40 cellular contexts compared by ENCODE assay signal in genomic region chr2:3755277-3755676, GRCh38. TPM values are rescaled to one million over a fixed set of nuclear protein-coding genes. Genes with fewer than 3 reads are reported as not detected.
"Had no signal": no experiment of that assay in that cellular context is flagged by ENCODE, and none has a peak within 500 bp of the region (broad histone marks: within the 10 kb centered on the region; RNA-seq: fewer than 3 reads in every experiment).

No MANE protein-coding gene starts in this region.

- H3K9me3 ChIP-seq: adrenal gland, body of pancreas, breast epithelium had no signal

- H3K4me1 ChIP-seq: adrenal gland, breast epithelium had no signal

- H3K27ac Mint-ChIP-seq: activated CD4-positive, alpha-beta memory T cell treated with anti-CD3 and anti-CD28 coated beads, Interleukin-2, amount 10 ng/mL, durations not matched to agents 7 days and 5 days; activated CD4-positive, alpha-beta T cell treated with anti-CD3 and anti-CD28 coated beads for 36 hours; activated CD4-positive, alpha-beta T cell treated with anti-CD3 and anti-CD28 coated beads, Interleukin-2, amount 10 ng/mL, durations not matched to agents 7 days and 5 days; activated CD8-positive, alpha-beta memory T cell treated with anti-CD3 and anti-CD28 coated beads, Interleukin-2, amount 10 ng/mL, durations not matched to agents 7 days and 5 days; activated CD8-positive, alpha-beta T cell treated with anti-CD3 and anti-CD28 coated beads, Interleukin-2, amount 10 ng/mL, durations not matched to agents 7 days and 5 days; activated naive CD4-positive, alpha-beta T cell treated with anti-CD3 and anti-CD28 coated beads for 36 hours; activated naive CD4-positive, alpha-beta T cell treated with anti-CD3 and anti-CD28 coated beads, Interleukin-2, amount 50 U/mL, for 72 hours; activated naive CD8-positive, alpha-beta T cell treated with anti-CD3 and anti-CD28 coated beads for 36 hours; activated T-cell treated with anti-CD3 and anti-CD28 coated beads, Interleukin-2, amount 50 U/mL, for 24 hours; activated T-cell treated with anti-CD3 and anti-CD28 coated beads, Interleukin-2, amount 50 U/mL, for 72 hours; activated T-helper 1 cell treated with anti-CD3 and anti-CD28 coated beads, Interleukin-12 subunit alpha, Interleukin-12 subunit beta, Interleukin-2, Interleukin-4 antibody, amounts not matched to agents 30 ng/mL and 10 ng/mL and 1 ng/mL, durations not matched to agents 14 hours and 24 hours and 36 hours; activated T-helper 17 cell treated with anti-CD3 and anti-CD28 coated beads, Interleukin-2, amount 50 U/mL, for 72 hours; T-helper 1 cell treated with Interleukin-12 subunit alpha and Interleukin-12 subunit beta and Interleukin-4 antibody, amounts not matched to agents 30 μg/mL and 1 μg/mL, for 36 hours; T-helper 2 cell treated with Interferon-gamma antibody and Interleukin-4, amounts not matched to agents 5 μg/mL and 100 μg/mL, for 36 hours; WTC11 had no signal

- H3K27me3 ChIP-seq: adrenal gland, body of pancreas, brain microvascular endothelial cell had no signal

- H3K27ac ChIP-seq: adrenal gland, body of pancreas, brain microvascular endothelial cell, breast epithelium, WERI-Rb-1 had no signal

- H3K36me3 ChIP-seq: adrenal gland, brain microvascular endothelial cell, breast epithelium, WERI-Rb-1 had no signal

- H3K9me3 Mint-ChIP-seq: activated naive CD4-positive, alpha-beta T cell treated with anti-CD3 and anti-CD28 coated beads for 36 hours; activated naive CD8-positive, alpha-beta T cell treated with anti-CD3 and anti-CD28 coated beads for 36 hours; activated T-cell treated with anti-CD3 and anti-CD28 coated beads, Interleukin-2, amount 50 U/mL, for 24 hours had no signal

- H3K36me3 Mint-ChIP-seq: activated CD8-positive, alpha-beta memory T cell treated with anti-CD3 and anti-CD28 coated beads, Interleukin-2, amount 10 ng/mL, durations not matched to agents 7 days and 5 days; activated naive CD4-positive, alpha-beta T cell treated with anti-CD3 and anti-CD28 coated beads, Interleukin-2, amount 50 U/mL, for 72 hours; activated naive CD8-positive, alpha-beta T cell treated with anti-CD3 and anti-CD28 coated beads for 36 hours had no signal

- DNase-seq: activated CD4-positive, alpha-beta memory T cell treated with anti-CD3 and anti-CD28 coated beads, Interleukin-2, amount 10 ng/mL, durations not matched to agents 7 days and 5 days; activated CD4-positive, alpha-beta T cell treated with anti-CD3 and anti-CD28 coated beads for 1 hour; activated CD4-positive, alpha-beta T cell treated with anti-CD3 and anti-CD28 coated beads for 36 hours; activated CD4-positive, alpha-beta T cell treated with anti-CD3 and anti-CD28 coated beads for 48 hours; activated CD4-positive, alpha-beta T cell treated with anti-CD3 and anti-CD28 coated beads, Interleukin-2, amount 10 ng/mL, durations not matched to agents 7 days and 5 days; activated CD4-positive, alpha-beta T cell treated with anti-CD3 and anti-CD28 coated beads, Interleukin-2, amount 50 U/mL, for 48 hours; activated CD4-positive, CD25-positive, alpha-beta regulatory T cell; activated CD8-positive, alpha-beta memory T cell treated with anti-CD3 and anti-CD28 coated beads for 24 hours; activated CD8-positive, alpha-beta memory T cell treated with anti-CD3 and anti-CD28 coated beads, Interleukin-2, amount 10 ng/mL, durations not matched to agents 7 days and 5 days; activated CD8-positive, alpha-beta memory T cell treated with anti-CD3 and anti-CD28 coated beads, Interleukin-2, amount 50 U/mL, for 48 hours; activated CD8-positive, alpha-beta T cell treated with anti-CD3 and anti-CD28 coated beads, Interleukin-2, amount 10 ng/mL, durations not matched to agents 7 days and 5 days; activated effector memory CD4-positive, alpha-beta T cell treated with anti-CD3 and anti-CD28 coated beads, Interleukin-2, amount 50 U/mL, for 16 hours; activated gamma-delta T cell treated with Interleukin-2 at 50 U/mL for 16 hours; activated naive CD4-positive, alpha-beta T cell; activated naive CD4-positive, alpha-beta T cell treated with anti-CD3 and anti-CD28 coated beads for 36 hours; activated naive CD4-positive, alpha-beta T cell treated with anti-CD3 and anti-CD28 coated beads, Interleukin-2, amount 50 U/mL, for 16 hours; activated naive CD8-positive, alpha-beta T cell treated with anti-CD3 and anti-CD28 coated beads for 36 hours; activated T-cell treated with anti-CD3 and anti-CD28 coated beads, Interleukin-2, amount 50 U/mL, for 24 hours; activated T-cell treated with anti-CD3 and anti-CD28 coated beads, Interleukin-2, amount 50 U/mL, for 72 hours; amniotic stem cell; aorta; body of pancreas; brain microvascular endothelial cell; central memory CD4-positive, alpha-beta T cell; T-helper 1 cell; T-helper 2 cell; T-helper 9 cell; WERI-Rb-1 had no signal

- H3K4me1 Mint-ChIP-seq: activated CD4-positive, alpha-beta memory T cell treated with anti-CD3 and anti-CD28 coated beads, Interleukin-2, amount 10 ng/mL, durations not matched to agents 7 days and 5 days; activated CD4-positive, alpha-beta T cell treated with anti-CD3 and anti-CD28 coated beads for 36 hours; activated CD4-positive, alpha-beta T cell treated with anti-CD3 and anti-CD28 coated beads, Interleukin-2, amount 10 ng/mL, durations not matched to agents 7 days and 5 days; activated CD8-positive, alpha-beta memory T cell treated with anti-CD3 and anti-CD28 coated beads, Interleukin-2, amount 10 ng/mL, durations not matched to agents 7 days and 5 days; activated naive CD8-positive, alpha-beta T cell treated with anti-CD3 and anti-CD28 coated beads for 36 hours; activated T-helper 17 cell treated with anti-CD3 and anti-CD28 coated beads, Interleukin-2, amount 50 U/mL, for 72 hours; WTC11 had no signal

- H3K4me3 ChIP-seq: adrenal gland, body of pancreas, breast epithelium had no signal

- FAIRE-seq: astrocyte had no signal

- H3K27me3 Mint-ChIP-seq: activated CD4-positive, alpha-beta memory T cell treated with anti-CD3 and anti-CD28 coated beads, Interleukin-2, amount 10 ng/mL, durations not matched to agents 7 days and 5 days; activated CD8-positive, alpha-beta memory T cell treated with anti-CD3 and anti-CD28 coated beads, Interleukin-2, amount 10 ng/mL, durations not matched to agents 7 days and 5 days had no signal

- ATAC-seq: activated CD4-positive, alpha-beta T cell treated with anti-CD3 and anti-CD28 coated beads for 36 hours; activated CD4-positive, CD25-positive, alpha-beta regulatory T cell treated with anti-CD3 and anti-CD28 coated beads, Interleukin-2, amount 50 U/mL, for 24 hours; activated CD8-positive, alpha-beta memory T cell treated with anti-CD3 and anti-CD28 coated beads, Interleukin-2, amount 10 ng/mL, durations not matched to agents 7 days and 5 days; activated CD8-positive, alpha-beta T cell treated with anti-CD3 and anti-CD28 coated beads, Interleukin-2, amount 10 ng/mL, durations not matched to agents 7 days and 5 days; activated naive CD4-positive, alpha-beta T cell treated with anti-CD3 and anti-CD28 coated beads, Interleukin-2, amount 50 U/mL, for 72 hours; activated T-cell treated with anti-CD3 and anti-CD28 coated beads, Interleukin-2, amount 50 U/mL, for 72 hours; activated T-helper 17 cell treated with anti-CD3 and anti-CD28 coated beads, Interleukin-2, amount 50 U/mL, for 72 hours; body of pancreas; WTC11 had no signal

- H3K4me3 Mint-ChIP-seq: activated CD4-positive, alpha-beta memory T cell treated with anti-CD3 and anti-CD28 coated beads, Interleukin-2, amount 10 ng/mL, durations not matched to agents 7 days and 5 days; activated CD4-positive, alpha-beta T cell treated with anti-CD3 and anti-CD28 coated beads for 36 hours; activated CD4-positive, alpha-beta T cell treated with anti-CD3 and anti-CD28 coated beads, Interleukin-2, amount 10 ng/mL, durations not matched to agents 7 days and 5 days; activated CD8-positive, alpha-beta memory T cell treated with anti-CD3 and anti-CD28 coated beads, Interleukin-2, amount 10 ng/mL, durations not matched to agents 7 days and 5 days; activated CD8-positive, alpha-beta T cell treated with anti-CD3 and anti-CD28 coated beads, Interleukin-2, amount 10 ng/mL, durations not matched to agents 7 days and 5 days; activated naive CD4-positive, alpha-beta T cell treated with anti-CD3 and anti-CD28 coated beads for 36 hours; activated naive CD8-positive, alpha-beta T cell treated with anti-CD3 and anti-CD28 coated beads for 36 hours; activated T-cell treated with anti-CD3 and anti-CD28 coated beads, Interleukin-2, amount 50 U/mL, for 24 hours; activated T-cell treated with anti-CD3 and anti-CD28 coated beads, Interleukin-2, amount 50 U/mL, for 72 hours; activated T-helper 1 cell treated with anti-CD3 and anti-CD28 coated beads, Interleukin-12 subunit alpha, Interleukin-12 subunit beta, Interleukin-2, Interleukin-4 antibody, amounts not matched to agents 30 ng/mL and 10 ng/mL and 1 ng/mL, durations not matched to agents 14 hours and 24 hours and 36 hours; activated T-helper 17 cell treated with anti-CD3 and anti-CD28 coated beads, Interleukin-2, amount 50 U/mL, for 72 hours; T-helper 1 cell treated with Interleukin-12 subunit alpha and Interleukin-12 subunit beta and Interleukin-4 antibody, amounts not matched to agents 30 μg/mL and 1 μg/mL, for 36 hours; T-helper 2 cell treated with Interferon-gamma antibody and Interleukin-4, amounts not matched to agents 5 μg/mL and 100 μg/mL, for 36 hours; WTC11 had no signal

RNA-seq across cellular contexts. Expression of gene DCDC2C, which starts 51.9 kb away (rescaled TPM):
- total RNA-seq: activated CD4-positive, alpha-beta memory T cell treated with anti-CD3 and anti-CD28 coated beads, Interleukin-2, amount 10 ng/mL, durations not matched to agents 7 days and 5 days; activated CD4-positive, alpha-beta T cell treated with anti-CD3 and anti-CD28 coated beads for 36 hours; activated CD4-positive, alpha-beta T cell treated with anti-CD3 and anti-CD28 coated beads, Interleukin-2, amount 10 ng/mL, durations not matched to agents 7 days and 5 days; activated CD8-positive, alpha-beta memory T cell treated with anti-CD3 and anti-CD28 coated beads, Interleukin-2, amount 10 ng/mL, durations not matched to agents 7 days and 5 days; activated CD8-positive, alpha-beta T cell treated with anti-CD3 and anti-CD28 coated beads, Interleukin-2, amount 10 ng/mL, durations not matched to agents 7 days and 5 days; activated naive CD4-positive, alpha-beta T cell treated with anti-CD3 and anti-CD28 coated beads for 36 hours; activated naive CD4-positive, alpha-beta T cell treated with anti-CD3 and anti-CD28 coated beads, Interleukin-2, amount 50 U/mL, for 72 hours; activated naive CD8-positive, alpha-beta T cell treated with anti-CD3 and anti-CD28 coated beads for 36 hours; activated T-cell treated with anti-CD3 and anti-CD28 coated beads, Interleukin-2, amount 50 U/mL, for 72 hours; activated T-helper 1 cell treated with anti-CD3 and anti-CD28 coated beads, Interleukin-12 subunit alpha, Interleukin-12 subunit beta, Interleukin-2, Interleukin-4 antibody, amounts not matched to agents 30 ng/mL and 10 ng/mL and 1 ng/mL, durations not matched to agents 14 hours and 24 hours and 36 hours; activated T-helper 17 cell treated with anti-CD3 and anti-CD28 coated beads, Interleukin-2, amount 50 U/mL, for 72 hours; astrocyte; body of pancreas; cardiac septum; cerebellum; WTC11 had no signal
